28 cellular contexts compared by ENCODE assay signal in the genomic region with DNA sequence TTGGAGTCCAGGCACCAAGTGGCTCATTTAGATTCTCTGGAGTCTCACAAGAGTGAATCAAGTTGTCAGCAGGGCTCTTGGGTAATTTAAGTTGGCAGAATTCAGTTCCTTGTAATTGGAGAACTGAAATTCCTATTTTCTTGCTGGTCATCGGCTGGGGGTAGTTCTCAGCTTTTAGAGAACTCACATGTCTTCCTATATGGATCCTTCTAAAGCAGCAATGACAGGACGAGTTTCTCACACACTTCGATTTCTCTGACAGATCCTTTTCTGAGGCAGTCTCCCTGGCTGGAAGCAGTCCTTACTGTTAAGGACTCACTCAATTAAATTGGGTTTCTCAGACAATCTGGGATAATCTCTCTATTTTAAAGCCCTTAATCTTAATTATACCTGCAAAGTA. TPM values are rescaled to one million over a fixed set of nuclear protein-coding genes. Genes with fewer than 3 reads are reported as not detected.
"Had no signal": no experiment of that assay in that cellular context is flagged by ENCODE, and none has a peak within 500 bp of the region (broad histone marks: within the 10 kb centered on the region; RNA-seq: fewer than 3 reads in every experiment).

No MANE protein-coding gene starts in this region.

- H3K9me3 ChIP-seq: sigmoid colon, stomach, suprapubic skin, tibial nerve had no signal

- DNase-seq: activated CD4-positive, alpha-beta T cell treated with anti-CD3 and anti-CD28 coated beads for 4 hours; activated CD4-positive, CD25-positive, alpha-beta regulatory T cell; activated CD8-positive, alpha-beta memory T cell treated with anti-CD3 and anti-CD28 coated beads, Interleukin-2, amount 10 ng/mL, durations not matched to agents 7 days and 5 days; activated CD8-positive, alpha-beta T cell treated with anti-CD3 and anti-CD28 coated beads for 36 hours; activated effector memory CD4-positive, alpha-beta T cell treated with anti-CD3 and anti-CD28 coated beads, Interleukin-2, amount 50 U/mL, for 16 hours; activated naive CD4-positive, alpha-beta T cell treated with anti-CD3 and anti-CD28 coated beads, Interleukin-2, amount 10 ng/mL, durations not matched to agents 7 days and 5 days; activated T-cell treated with anti-CD3 and anti-CD28 coated beads for 4 hours; effector CD4-positive, alpha-beta T cell; heart right ventricle; naive thymus-derived CD4-positive, alpha-beta T cell; sigmoid colon; stimulated activated CD4-positive, alpha-beta T cell treated with anti-CD3 and anti-CD28 coated beads, Interleukin-15, amount 100 ng/mL, for 24 hours; stomach had no signal

- H3K4me1 ChIP-seq: heart right ventricle, sigmoid colon, stomach, suprapubic skin, tibial nerve had no signal

- H3K36me3 ChIP-seq: heart right ventricle, sigmoid colon, stomach, suprapubic skin, tibial nerve had no signal

- H3K4me2 ChIP-seq: smooth muscle cell had no signal

- H3K27me3 ChIP-seq: heart right ventricle, sigmoid colon, stomach, suprapubic skin, tibial nerve had no signal

- H3K4me3 ChIP-seq: heart right ventricle, lung, sigmoid colon, smooth muscle cell, stomach, suprapubic skin, tibial nerve had no signal

- ATAC-seq: activated CD8-positive, alpha-beta memory T cell treated with anti-CD3 and anti-CD28 coated beads, Interleukin-2, amount 10 ng/mL, durations not matched to agents 7 days and 5 days; activated CD8-positive, alpha-beta T cell treated with anti-CD3 and anti-CD28 coated beads for 36 hours; heart right ventricle; left lobe of liver; naive thymus-derived CD4-positive, alpha-beta T cell; stimulated activated memory B cell treated with anti-CD40 and anti-IgM and Interleukin-4, amounts not matched to agents 10 μg/mL and 1 μg/mL and 100 μg/mL, for 72 hours had no signal

- H3K27ac ChIP-seq: heart right ventricle, sigmoid colon, stomach, suprapubic skin, tibial nerve had no signal

RNA-seq across cellular contexts. Expression of a gene that starts 17.2 kb away (rescaled TPM):
- total RNA-seq: activated CD8-positive, alpha-beta memory T cell treated with anti-CD3 and anti-CD28 coated beads, Interleukin-2, amount 10 ng/mL, durations not matched to agents 7 days and 5 days; activated CD8-positive, alpha-beta T cell treated with anti-CD3 and anti-CD28 coated beads for 36 hours; cardiac septum; chondrocyte; epithelial cell of proximal tubule; fibroblast of villous mesenchyme; heart right ventricle; left lobe of liver; lung; naive thymus-derived CD4-positive, alpha-beta T cell; osteoblast; posterior vena cava; renal cortical epithelial cell; sigmoid colon; smooth muscle cell; stomach; suprapubic skin; tibial nerve; urinary bladder had no signal
- polyA plus RNA-seq: heart right ventricle; keratinocyte; lung; naive thymus-derived CD4-positive, alpha-beta T cell; sigmoid colon; smooth muscle cell; stomach; urinary bladder had no signal

RNA-seq across cellular contexts. Expression of a gene that starts 35.9 kb away (rescaled TPM):
- total RNA-seq: activated CD8-positive, alpha-beta memory T cell treated with anti-CD3 and anti-CD28 coated beads, Interleukin-2, amount 10 ng/mL, durations not matched to agents 7 days and 5 days; activated CD8-positive, alpha-beta T cell treated with anti-CD3 and anti-CD28 coated beads for 36 hours; cardiac septum; chondrocyte; epithelial cell of proximal tubule; fibroblast of villous mesenchyme; heart right ventricle; left lobe of liver; naive thymus-derived CD4-positive, alpha-beta T cell; osteoblast; posterior vena cava; renal cortical epithelial cell; sigmoid colon; smooth muscle cell; stomach; suprapubic skin; tibial nerve; urinary bladder had no signal
- polyA plus RNA-seq: heart right ventricle; keratinocyte; lung; naive thymus-derived CD4-positive, alpha-beta T cell; sigmoid colon; smooth muscle cell; stomach; urinary bladder had no signal

RNA-seq across cellular contexts. Expression of a gene that starts 40.5 kb away (rescaled TPM):
- total RNA-seq: activated CD8-positive, alpha-beta memory T cell treated with anti-CD3 and anti-CD28 coated beads, Interleukin-2, amount 10 ng/mL, durations not matched to agents 7 days and 5 days; activated CD8-positive, alpha-beta T cell treated with anti-CD3 and anti-CD28 coated beads for 36 hours; cardiac septum; chondrocyte; epithelial cell of proximal tubule; fibroblast of villous mesenchyme; heart right ventricle; left lobe of liver; lung; naive thymus-derived CD4-positive, alpha-beta T cell; osteoblast; posterior vena cava; renal cortical epithelial cell; sigmoid colon; smooth muscle cell; stomach; suprapubic skin; tibial nerve; urinary bladder had no signal
- polyA plus RNA-seq: heart right ventricle; keratinocyte; lung; naive thymus-derived CD4-positive, alpha-beta T cell; sigmoid colon; smooth muscle cell; stomach; urinary bladder had no signal

RNA-seq across cellular contexts. Expression of a gene that starts 56.7 kb away (rescaled TPM):
- total RNA-seq: activated CD8-positive, alpha-beta memory T cell treated with anti-CD3 and anti-CD28 coated beads, Interleukin-2, amount 10 ng/mL, durations not matched to agents 7 days and 5 days; activated CD8-positive, alpha-beta T cell treated with anti-CD3 and anti-CD28 coated beads for 36 hours; chondrocyte; epithelial cell of proximal tubule; fibroblast of villous mesenchyme; osteoblast; posterior vena cava; renal cortical epithelial cell; sigmoid colon; smooth muscle cell; suprapubic skin; tibial nerve had no signal
- polyA plus RNA-seq: heart right ventricle; keratinocyte; naive thymus-derived CD4-positive, alpha-beta T cell; sigmoid colon; smooth muscle cell had no signal
